In the genomic region with DNA sequence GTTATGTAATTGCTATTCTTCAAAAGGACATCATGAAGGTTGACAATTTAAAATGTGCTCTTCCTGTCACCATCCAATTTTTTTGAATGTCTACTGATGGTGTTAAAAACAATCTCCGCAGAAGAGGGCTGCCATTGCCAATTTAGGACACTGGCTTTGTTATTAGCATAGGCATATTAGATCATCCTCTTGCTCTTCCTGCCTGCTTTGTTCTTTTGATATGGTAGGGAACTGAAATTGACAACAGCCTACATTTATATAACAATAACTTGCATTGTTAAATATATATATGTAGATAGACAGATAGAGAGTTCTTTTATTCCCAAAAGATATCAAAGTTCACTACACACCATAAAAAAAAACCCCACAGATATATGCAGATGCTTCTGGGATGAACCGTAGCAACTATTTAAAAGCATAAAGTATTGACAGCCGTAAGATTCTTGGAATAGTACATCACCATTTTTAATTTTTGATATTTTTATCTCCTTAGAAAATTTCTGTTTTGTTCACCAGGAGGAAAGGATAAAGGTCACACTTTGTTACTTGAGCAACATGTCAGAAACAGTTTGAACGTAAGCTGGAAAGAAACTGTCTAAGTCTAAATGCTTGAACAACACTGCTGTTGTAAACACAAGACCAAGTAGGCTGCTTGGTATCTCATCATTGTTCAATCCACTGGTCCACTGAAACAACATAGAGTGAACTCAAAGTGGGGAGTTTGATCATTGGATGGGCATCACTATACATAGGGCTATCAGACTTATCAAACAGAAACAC, we compare ENCODE assay signal across 13 cellular contexts.
DNase-seq lines count a peak whose midpoint lies in the region; ATAC-seq and FAIRE-seq lines count a peak whose summit lies in the region.
"Had no signal": no experiment of that assay in that cellular context is flagged by ENCODE, and none has a peak within 500 bp of the region (broad histone marks: within the 10 kb centered on the region; RNA-seq: fewer than 3 reads in every experiment).

No MANE protein-coding gene starts in this region.

- ATAC-seq in GM21528 (IDR thresholded peaks at IDR 0.05; ENCODE audit: low FRiP score, unreplicated experiment): no peak
- ATAC-seq: A549, HCT116 had no signal

- peak; percentile 64 for FAIRE-seq in HTR-8/SVneo (lab: Jason Lieb, UNC)
- FAIRE-seq: GM19239 had no signal

- no peak for DNase-seq in HTR-8/SVneo (ENCODE audit: insufficient read length, low spot score)
- DNase-seq in globus pallidus (ENCODE audit: low spot score): peak; percentile 67
- peak; percentile 72 for DNase-seq in pons (ENCODE audit: low spot score)
- no peak for DNase-seq in NCI-H345 treated with DMSO at 0.1 percent for 48 hours (lab: John Stamatoyannopoulos, UW; ENCODE audit: unreplicated experiment)
- DNase-seq in NOMO-1 treated with DMSO at 0.1 percent for 48 hours (lab: John Stamatoyannopoulos, UW; ENCODE audit: unreplicated experiment): no peak
- DNase-seq in germinal center (ENCODE audit: low spot score): no peak
- DNase-seq: CD8-positive, alpha-beta memory T cell; DMS53; GF-D8 had no signal

Comparison
In these comparisons a context has a peak if more than half of its experiments do, and no peak if none do; other contexts are left out.
1. DNase-seq: peak in globus pallidus (single experiment) and pons (single experiment); none in HTR-8/SVneo (single experiment), NCI-H345 treated with DMSO at 0.1 percent for 48 hours (single experiment), NOMO-1 treated with DMSO at 0.1 percent for 48 hours (single experiment) and germinal center (single experiment).